Comparison of ENCODE assay signal across 20 cellular contexts in the genomic region with DNA sequence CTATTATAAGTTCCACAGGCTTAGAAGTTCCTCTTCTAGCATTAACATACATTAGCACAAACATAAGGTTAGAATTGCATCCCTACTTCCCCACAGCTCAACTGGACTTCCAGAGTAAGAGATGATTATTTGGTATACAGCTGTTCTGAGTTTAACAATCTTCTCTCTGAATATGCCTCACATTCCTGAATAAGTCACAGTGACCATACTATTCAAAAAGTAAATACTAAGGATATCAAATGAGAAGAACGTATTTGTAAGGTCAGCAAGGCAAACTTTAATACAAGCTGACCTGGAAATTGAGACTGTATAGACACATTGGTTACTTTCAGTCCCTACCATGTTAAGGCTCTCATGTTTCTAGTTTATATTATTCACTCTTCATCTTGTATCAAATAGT. TPM values are rescaled to one million over a fixed set of nuclear protein-coding genes. Genes with fewer than 3 reads are reported as not detected.
"Had no signal": no experiment of that assay in that cellular context is flagged by ENCODE, and none has a peak within 500 bp of the region (broad histone marks: within the 10 kb centered on the region; RNA-seq: fewer than 3 reads in every experiment).

No MANE protein-coding gene starts in this region.

- H3K4me3 ChIP-seq: gastrocnemius medialis, heart left ventricle, thyroid gland, uterus had no signal

- H3K27me3 ChIP-seq: gastrocnemius medialis, thyroid gland, uterus had no signal

- H3K4me1 Mint-ChIP-seq: naive B cell had no signal

- H3K4me1 ChIP-seq: gastrocnemius medialis, heart left ventricle, parathyroid adenoma, uterus had no signal

- H3K36me3 ChIP-seq: gastrocnemius medialis, heart left ventricle, thyroid gland, uterus had no signal

- H3K9me3 ChIP-seq: gastrocnemius medialis, heart left ventricle, thyroid gland, uterus had no signal

- FAIRE-seq: islet of Langerhans, TTC549 had no signal

- H3K4me3 Mint-ChIP-seq: activated CD4-positive, alpha-beta T cell treated with anti-CD3 and anti-CD28 coated beads, Interleukin-2, amount 10 ng/mL, durations not matched to agents 24 days and 14 days; activated T-cell treated with anti-CD3 and anti-CD28 coated beads, Interleukin-2, amount 50 U/mL, for 72 hours; naive B cell; stimulated activated effector memory CD8-positive, alpha-beta T cell treated with anti-CD3 and anti-CD28 coated beads, Interleukin-12 subunit alpha, Interleukin-12 subunit beta, amount 100 ng/mL, for 72 hours; T-helper 1 cell treated with Interleukin-12 subunit alpha and Interleukin-12 subunit beta and Interleukin-4 antibody, amounts not matched to agents 30 μg/mL and 1 μg/mL, for 36 hours; WTC11 had no signal

- H2AFZ ChIP-seq: parathyroid adenoma had no signal

- H3K27ac ChIP-seq: epithelial cell of prostate, gastrocnemius medialis, heart left ventricle, parathyroid adenoma, thyroid gland, uterus had no signal

- H3K9ac ChIP-seq: parathyroid adenoma had no signal

- H3K9me3 Mint-ChIP-seq: activated CD4-positive, alpha-beta T cell treated with anti-CD3 and anti-CD28 coated beads, Interleukin-2, amount 10 ng/mL, durations not matched to agents 24 days and 14 days; activated naive CD4-positive, alpha-beta T cell treated with anti-CD3 and anti-CD28 coated beads, Interleukin-2, amount 50 U/mL, for 72 hours; activated T-cell treated with anti-CD3 and anti-CD28 coated beads, Interleukin-2, amount 50 U/mL, for 72 hours; naive B cell; stimulated activated effector memory CD8-positive, alpha-beta T cell treated with anti-CD3 and anti-CD28 coated beads, Interleukin-12 subunit alpha, Interleukin-12 subunit beta, amount 100 ng/mL, for 72 hours; T-helper 1 cell treated with Interleukin-12 subunit alpha and Interleukin-12 subunit beta and Interleukin-4 antibody, amounts not matched to agents 30 μg/mL and 1 μg/mL, for 36 hours; WTC11 had no signal

- DNase-seq: activated CD4-positive, alpha-beta T cell treated with anti-CD3 and anti-CD28 coated beads, Interleukin-2, amount 10 ng/mL, durations not matched to agents 24 days and 14 days; activated CD8-positive, alpha-beta memory T cell treated with anti-CD3 and anti-CD28 coated beads, Interleukin-2, amount 50 U/mL, for 48 hours; activated gamma-delta T cell; activated T-cell treated with anti-CD3 and anti-CD28 coated beads, Interleukin-2, amount 50 U/mL, for 72 hours; amygdala; cerebellar nuclear complex; gastrocnemius medialis; heart left ventricle; naive B cell; stimulated activated CD4-positive, alpha-beta T cell treated with anti-CD3 and anti-CD28 coated beads, Interleukin-12 subunit alpha, Interleukin-12 subunit beta, amount 100 ng/mL, for 4 hours; thyroid gland; uterus had no signal

- ATAC-seq: activated naive CD4-positive, alpha-beta T cell treated with anti-CD3 and anti-CD28 coated beads, Interleukin-2, amount 50 U/mL, for 72 hours; activated T-cell treated with anti-CD3 and anti-CD28 coated beads, Interleukin-2, amount 50 U/mL, for 72 hours; gastrocnemius medialis; heart left ventricle; stimulated activated effector memory CD8-positive, alpha-beta T cell treated with anti-CD3 and anti-CD28 coated beads, Interleukin-12 subunit alpha, Interleukin-12 subunit beta, amount 100 ng/mL, for 72 hours; WTC11 had no signal

- H3K36me3 Mint-ChIP-seq: activated naive CD4-positive, alpha-beta T cell treated with anti-CD3 and anti-CD28 coated beads, Interleukin-2, amount 50 U/mL, for 72 hours; naive B cell; stimulated activated effector memory CD8-positive, alpha-beta T cell treated with anti-CD3 and anti-CD28 coated beads, Interleukin-12 subunit alpha, Interleukin-12 subunit beta, amount 100 ng/mL, for 72 hours; WTC11 had no signal

- H3K27ac Mint-ChIP-seq: activated CD4-positive, alpha-beta T cell treated with anti-CD3 and anti-CD28 coated beads, Interleukin-2, amount 10 ng/mL, durations not matched to agents 24 days and 14 days; activated naive CD4-positive, alpha-beta T cell treated with anti-CD3 and anti-CD28 coated beads, Interleukin-2, amount 50 U/mL, for 72 hours; activated T-cell treated with anti-CD3 and anti-CD28 coated beads, Interleukin-2, amount 50 U/mL, for 72 hours; naive B cell; stimulated activated effector memory CD8-positive, alpha-beta T cell treated with anti-CD3 and anti-CD28 coated beads, Interleukin-12 subunit alpha, Interleukin-12 subunit beta, amount 100 ng/mL, for 72 hours; T-helper 1 cell treated with Interleukin-12 subunit alpha and Interleukin-12 subunit beta and Interleukin-4 antibody, amounts not matched to agents 30 μg/mL and 1 μg/mL, for 36 hours; WTC11 had no signal

- H3K79me2 ChIP-seq: parathyroid adenoma had no signal

RNA-seq across cellular contexts. Expression of a gene that starts 27.1 kb away (rescaled TPM):
- total RNA-seq: activated CD4-positive, alpha-beta T cell treated with anti-CD3 and anti-CD28 coated beads, Interleukin-2, amount 10 ng/mL, durations not matched to agents 24 days and 14 days; activated naive CD4-positive, alpha-beta T cell treated with anti-CD3 and anti-CD28 coated beads, Interleukin-2, amount 50 U/mL, for 72 hours; activated T-cell treated with anti-CD3 and anti-CD28 coated beads, Interleukin-2, amount 50 U/mL, for 72 hours had no signal
